In genomic region chr22:40345271-40345670, GRCh38 we compare ENCODE assay signal across 8 cellular contexts. TPM values are rescaled to one million over a fixed set of nuclear protein-coding genes. Genes with fewer than 3 reads are reported as not detected.
A peak's percentile ranks its signal among the peaks of the same experiment; 100 is the strongest.
DNase-seq lines count a peak whose midpoint lies in the region; ATAC-seq and TF ChIP-seq lines count a peak whose summit lies in the region.

No MANE protein-coding gene starts in this region.

- no peak for ATAC-seq in HG03460 (IDR thresholded peaks at IDR 0.05; ENCODE audit: unreplicated experiment)

- no peak overlapping the region for H3K27ac ChIP-seq in ascending aorta

- H3K4me3 ChIP-seq in ascending aorta: peak overlapping the region; percentile 66 to 93

- H3K9me3 ChIP-seq in ascending aorta: no peaks in the 10 kb centered on the region

- H3K27me3 ChIP-seq in ascending aorta: no peaks in the 10 kb centered on the region

- intact Hi-C loops in ascending aorta (cut with DNase I): loop anchor here (5.0 kb wide), 3 partner anchors 68 to 813 kb away; partner anchors contain the start of genes RPS19BP1 and TNRC6B

- peaks cover 9 to 19% of the 10 kb centered on the region in 2 donors for H3K4me1 ChIP-seq in ascending aorta

- DNase-seq in DMS53 treated with DMSO at 0.1 percent for 48 hours (lab: John Stamatoyannopoulos, UW; ENCODE audit: unreplicated experiment) (peak; percentile 19), NCI-H226 (peak; percentile 19), ascending aorta (ENCODE audit: low spot score in 2 of 2) (no peak), myocyte (ENCODE audit: low read depth) (peak; percentile 28), SKM-1 treated with dmso at 0.1 percent for 144 hours (lab: John Stamatoyannopoulos, UW; ENCODE audit: unreplicated experiment) (no peak), DMS153 treated with DMSO at 0.1 percent for 48 hours (lab: John Stamatoyannopoulos, UW; ENCODE audit: unreplicated experiment) (no peak), NCI-H1436 treated with DMSO at 0.1 percent for 48 hours (lab: John Stamatoyannopoulos, UW) (no peak)

- H3K36me3 ChIP-seq in ascending aorta: peaks cover 2 to 9% of the 10 kb centered on the region in 2 donors

- no peak for TF ChIP-seq CTCF in ascending aorta (IDR thresholded peaks at IDR 0.05)

RNA-seq across cellular contexts. Expression of gene ADSL, which starts 1.0 kb away (rescaled TPM):
- total RNA-seq in ascending aorta: 31.3 TPM
- total RNA-seq in myocyte: 187 and 265 TPM in 2 replicates
- 87.8 TPM for polyA plus RNA-seq in myocyte (2012)

RNA-seq across cellular contexts. Expression of gene SGSM3, which starts 25.1 kb away (rescaled TPM):
- total RNA-seq in ascending aorta (101 TPM), myocyte (142 and 170 TPM in 2 replicates)
- 94.5 TPM for polyA plus RNA-seq in myocyte (2012)

Comparison
In these comparisons a context has a peak if more than half of its experiments do, and no peak if none do; other contexts are left out.
1. DNase-seq: peak in DMS53 treated with DMSO at 0.1 percent for 48 hours (single experiment), NCI-H226 (single experiment) and myocyte (single experiment); none in ascending aorta (0 of 2), SKM-1 treated with dmso at 0.1 percent for 144 hours (single experiment), DMS153 treated with DMSO at 0.1 percent for 48 hours (single experiment) and NCI-H1436 treated with DMSO at 0.1 percent for 48 hours (single experiment).